In genomic region chr5:123754903-123755302, GRCh38 we compare ENCODE assay signal across 13 cellular contexts.
DNase-seq lines count a peak whose midpoint lies in the region; ATAC-seq and TF ChIP-seq lines count a peak whose summit lies in the region.
"Had no signal": no experiment of that assay in that cellular context is flagged by ENCODE, and none has a peak within 500 bp of the region (broad histone marks: within the 10 kb centered on the region; RNA-seq: fewer than 3 reads in every experiment).

No MANE protein-coding gene starts in this region.

- peak overlapping the region; percentile 75 for H2AFZ ChIP-seq in ACC112 (ENCODE audit: low read length, unreplicated experiment)

- no peaks in the 10 kb centered on the region for H3K36me3 Mint-ChIP-seq in mesothelial cell of epicardium
- no peaks in the 10 kb centered on the region for H3K36me3 Mint-ChIP-seq in activated CD8-positive, alpha-beta T cell treated with anti-CD3 and anti-CD28 coated beads for 36 hours (ENCODE audit: low read depth)

- H3K36me3 ChIP-seq in ACC112 (ENCODE audit: insufficient read depth, low read length) = no peaks in the 10 kb centered on the region
- H3K36me3 ChIP-seq: left lung, thoracic aorta had no signal

- H3K27me3 Mint-ChIP-seq in mesothelial cell of epicardium (ENCODE audit: low read depth) = no peaks in the 10 kb centered on the region
- H3K27me3 Mint-ChIP-seq in activated CD8-positive, alpha-beta T cell treated with anti-CD3 and anti-CD28 coated beads for 36 hours = no peaks in the 10 kb centered on the region
- H3K27me3 Mint-ChIP-seq: B cell had no signal

- intact Hi-C loops in activated CD8-positive, alpha-beta T cell treated with anti-CD3 and anti-CD28 coated beads for 36 hours (cut with micrococcal nuclease) = no loop called here

- peaks cover 37% of the 10 kb centered on the region for H3K4me1 ChIP-seq in ACC112 (ENCODE audit: control insufficient read depth, insufficient read depth, low read length, unreplicated experiment)
- H3K4me1 ChIP-seq: left lung had no signal

- no peak for TF ChIP-seq CTCF in mesothelial cell of epicardium (IDR thresholded peaks at IDR 0.05; ENCODE audit: unreplicated experiment)
- TF ChIP-seq CTCF in activated CD8-positive, alpha-beta T cell treated with anti-CD3 and anti-CD28 coated beads for 36 hours (IDR thresholded peaks at IDR 0.05) = no peak

- peak overlapping the region; percentile 41 for H3K27ac ChIP-seq in ACC112 (ENCODE audit: low read depth, low read length)
- peak overlapping the region; percentile 73 for H3K27ac ChIP-seq in cingulate gyrus (ENCODE audit: low read depth, low read length)
- H3K27ac ChIP-seq: left lung, thoracic aorta had no signal

- ATAC-seq in activated CD8-positive, alpha-beta T cell treated with anti-CD3 and anti-CD28 coated beads for 36 hours = no peak
- no peak for ATAC-seq in GM21390 (IDR thresholded peaks at IDR 0.05; ENCODE audit: unreplicated experiment)
- ATAC-seq: left lung had no signal

- CTCF ChIA-PET in activated CD8-positive, alpha-beta T cell treated with anti-CD3 and anti-CD28 coated beads for 36 hours (lab: Charles Lee) = interaction anchor here (0.9 kb wide), 1 partner anchor 12 kb away, joined by 3 read pairs; no protein-coding TSS in a partner anchor

- no peak overlapping the region for H3K4me3 ChIP-seq in ACC112 (ENCODE audit: low read depth, low read length)
- H3K4me3 ChIP-seq: left lung had no signal

- no peaks in the 10 kb centered on the region for H3K79me2 ChIP-seq in ACC112 (ENCODE audit: control insufficient read depth, insufficient read depth, low read length, unreplicated experiment)

- H3K9me3 Mint-ChIP-seq in mesothelial cell of epicardium = peaks cover 6% of the 10 kb centered on the region
- no peaks in the 10 kb centered on the region for H3K9me3 Mint-ChIP-seq in activated CD8-positive, alpha-beta T cell treated with anti-CD3 and anti-CD28 coated beads for 36 hours

- H3K4me3 Mint-ChIP-seq in mesothelial cell of epicardium = no peak overlapping the region
- no peak overlapping the region for H3K4me3 Mint-ChIP-seq in activated CD8-positive, alpha-beta T cell treated with anti-CD3 and anti-CD28 coated beads for 36 hours
- H3K4me3 Mint-ChIP-seq: B cell had no signal

- H3K4me1 Mint-ChIP-seq in mesothelial cell of epicardium = peaks cover 40% of the 10 kb centered on the region
- H3K4me1 Mint-ChIP-seq in activated CD8-positive, alpha-beta T cell treated with anti-CD3 and anti-CD28 coated beads for 36 hours (ENCODE audit: low read depth) = no peaks in the 10 kb centered on the region
- H3K4me1 Mint-ChIP-seq: B cell had no signal

- H3K27ac Mint-ChIP-seq in mesothelial cell of epicardium = peak overlapping the region; percentile 82
- no peak overlapping the region for H3K27ac Mint-ChIP-seq in activated CD8-positive, alpha-beta T cell treated with anti-CD3 and anti-CD28 coated beads for 36 hours
- H3K27ac Mint-ChIP-seq: B cell had no signal

- POLR2A ChIA-PET in activated CD8-positive, alpha-beta T cell treated with anti-CD3 and anti-CD28 coated beads for 36 hours (lab: Charles Lee) = no interaction called here

- H3K27me3 ChIP-seq in ACC112 (ENCODE audit: insufficient read depth, low read length) = no peaks in the 10 kb centered on the region
- H3K27me3 ChIP-seq: left lung had no signal

- DNase-seq in NCI-H146 (lab: John Stamatoyannopoulos, UW) (peak; percentile 6), mesothelial cell of epicardium (ENCODE audit: low spot score in 2 of 2, unreplicated experiment in 2 of 2) (no peak), occipital lobe (lab: John Stamatoyannopoulos, UW) (no peak)
- no peak for DNase-seq in activated T-cell treated with anti-CD3 and anti-CD28 coated beads, Interleukin-2, amount 50 U/mL, for 48 hours
- DNase-seq in activated CD8-positive, alpha-beta T cell treated with anti-CD3 and anti-CD28 coated beads for 36 hours = no peak
- DNase-seq: GF-D8, left lung, NCI-H187 treated with DMSO at 0.1 percent for 48 hours had no signal
